Comparison of ENCODE assay signal across 16 cellular contexts in the genomic region with DNA sequence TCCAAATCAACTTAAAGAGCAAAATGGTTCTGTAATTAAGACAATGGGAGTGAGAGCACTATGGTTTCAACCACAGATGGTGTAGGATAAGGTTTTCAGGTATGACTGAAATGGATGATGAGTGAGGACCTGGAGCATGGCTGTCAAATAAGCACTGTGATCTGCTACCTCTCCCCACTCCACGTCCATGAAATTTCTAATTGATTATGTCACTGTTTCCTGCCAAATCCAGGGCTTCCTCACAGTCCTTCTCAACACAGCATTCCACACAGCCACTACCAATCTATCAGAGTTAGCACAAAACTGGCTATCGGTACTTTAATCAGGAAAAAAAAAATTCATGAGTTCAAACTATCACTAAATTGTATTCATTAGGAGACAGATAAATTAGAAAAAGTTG.
DNase-seq lines count a peak whose midpoint lies in the region; ATAC-seq and TF ChIP-seq lines count a peak whose summit lies in the region.
"Had no signal": no experiment of that assay in that cellular context is flagged by ENCODE, and none has a peak within 500 bp of the region (broad histone marks: within the 10 kb centered on the region; RNA-seq: fewer than 3 reads in every experiment).

No MANE protein-coding gene starts in this region.

- H3K79me2 ChIP-seq in mesendoderm (ENCODE audit: control insufficient read depth, insufficient read depth, low read length), result no peaks in the 10 kb centered on the region

- no peak overlapping the region for H3K4me2 ChIP-seq in mesendoderm (ENCODE audit: low read length)
- H3K4me2 ChIP-seq: BLaER1 treated with 17β-estradiol and CSF1 and Interleukin-3, amounts not matched to agents 10 nM and 100 nM had no signal

- H3K4ac ChIP-seq in mesendoderm (ENCODE audit: low read depth, low read length), result no peak overlapping the region

- no peaks in the 10 kb centered on the region for H3K9me3 ChIP-seq in RWPE2 (ENCODE audit: severe bottlenecking)
- H3K9me3 ChIP-seq: BLaER1 treated with 17β-estradiol and CSF1 and Interleukin-3, amounts not matched to agents 10 nM and 100 nM had no signal

- DNase-seq in AG20443 (ENCODE audit: low spot score) (peak; percentile 22), HT1080 (ENCODE audit: low read depth) (peak; percentile 21), RWPE2 (ENCODE audit: low spot score) (no peak), mesendoderm (peak; percentile 85), osteocyte (ENCODE audit: extremely low spot score, unreplicated experiment) (no peak)
- DNase-seq: Calu3; CD4-positive, CD25-positive, alpha-beta regulatory T cell; DMS 273 treated with DMSO at 0.1 percent for 48 hours; GOT3; H9; Karpas-422 had no signal

- H3K36me3 ChIP-seq in RWPE2 (ENCODE audit: low read depth) (no peaks in the 10 kb centered on the region), mesendoderm (ENCODE audit: control insufficient read depth, insufficient read depth, low read length) (no peaks in the 10 kb centered on the region)

- H3K23ac ChIP-seq in mesendoderm (ENCODE audit: low read length), result no peak overlapping the region

- no peak overlapping the region for H2BK5ac ChIP-seq in mesendoderm (ENCODE audit: low read length)

- H3K27me3 Mint-ChIP-seq in osteocyte (ENCODE audit: unreplicated experiment), result peaks cover 5% of the 10 kb centered on the region
- no peaks in the 10 kb centered on the region for H3K27me3 Mint-ChIP-seq in stimulated activated memory B cell treated with anti-CD40 and anti-IgM and Interleukin-4, amounts not matched to agents 10 μg/mL and 1 μg/mL and 100 μg/mL, for 72 hours
- H3K27me3 Mint-ChIP-seq: CD4-positive, CD25-positive, alpha-beta regulatory T cell had no signal

- no peaks in the 10 kb centered on the region for H3K36me3 Mint-ChIP-seq in osteocyte (ENCODE audit: unreplicated experiment)
- no peaks in the 10 kb centered on the region for H3K36me3 Mint-ChIP-seq in stimulated activated memory B cell treated with anti-CD40 and anti-IgM and Interleukin-4, amounts not matched to agents 10 μg/mL and 1 μg/mL and 100 μg/mL, for 72 hours
- H3K36me3 Mint-ChIP-seq: CD4-positive, CD25-positive, alpha-beta regulatory T cell had no signal

- no peaks in the 10 kb centered on the region for H3K79me1 ChIP-seq in mesendoderm (ENCODE audit: low read length)

- H4K5ac ChIP-seq in mesendoderm (ENCODE audit: low read length), result no peak overlapping the region

- no peak overlapping the region for H3K4me3 Mint-ChIP-seq in osteocyte (ENCODE audit: unreplicated experiment)
- no peak overlapping the region for H3K4me3 Mint-ChIP-seq in stimulated activated memory B cell treated with anti-CD40 and anti-IgM and Interleukin-4, amounts not matched to agents 10 μg/mL and 1 μg/mL and 100 μg/mL, for 72 hours
- H3K4me3 Mint-ChIP-seq: CD4-positive, CD25-positive, alpha-beta regulatory T cell; H9 had no signal

- ATAC-seq in RWPE2 (ENCODE audit: low read depth) (peak; percentile 23; the same call in 1 of the 3 replicates), HG02759 (IDR thresholded peaks at IDR 0.05; ENCODE audit: unreplicated experiment) (no peak), HG02798 (IDR thresholded peaks at IDR 0.05; ENCODE audit: poor library complexity, unreplicated experiment) (no peak)
- no peak for ATAC-seq in stimulated activated memory B cell treated with anti-CD40 and anti-IgM and Interleukin-4, amounts not matched to agents 10 μg/mL and 1 μg/mL and 100 μg/mL, for 72 hours
- ATAC-seq: K562 had no signal

- no peaks in the 10 kb centered on the region for H3K9me3 Mint-ChIP-seq in osteocyte (ENCODE audit: unreplicated experiment)
- H3K9me3 Mint-ChIP-seq in stimulated activated memory B cell treated with anti-CD40 and anti-IgM and Interleukin-4, amounts not matched to agents 10 μg/mL and 1 μg/mL and 100 μg/mL, for 72 hours, result peaks cover 17% of the 10 kb centered on the region

- H3K27ac ChIP-seq in RWPE2 (ENCODE audit: poor library complexity, severe bottlenecking) (no peak overlapping the region), mesendoderm (ENCODE audit: low read depth, low read length) (no peak overlapping the region)
- H3K27ac ChIP-seq: BLaER1 treated with 17β-estradiol and CSF1 and Interleukin-3, amounts not matched to agents 10 nM and 100 nM had no signal

- no peak overlapping the region for H4K8ac ChIP-seq in mesendoderm (ENCODE audit: low read depth, low read length)

- no peak overlapping the region for H3K56ac ChIP-seq in mesendoderm (ENCODE audit: low read length)

- H2AK5ac ChIP-seq in mesendoderm (ENCODE audit: low read length), result no peak overlapping the region

- no peak overlapping the region for H3K27ac Mint-ChIP-seq in osteocyte (ENCODE audit: unreplicated experiment)
- H3K27ac Mint-ChIP-seq in stimulated activated memory B cell treated with anti-CD40 and anti-IgM and Interleukin-4, amounts not matched to agents 10 μg/mL and 1 μg/mL and 100 μg/mL, for 72 hours, result no peak overlapping the region
- H3K27ac Mint-ChIP-seq: CD4-positive, CD25-positive, alpha-beta regulatory T cell had no signal

- H3K18ac ChIP-seq in mesendoderm (ENCODE audit: low read length), result no peak overlapping the region

- H3K4me1 ChIP-seq in RWPE2 (ENCODE audit: insufficient read depth, poor library complexity, severe bottlenecking) (no peaks in the 10 kb centered on the region), mesendoderm (ENCODE audit: control insufficient read depth, low read depth, low read length) (peaks cover 3% of the 10 kb centered on the region)
- H3K4me1 ChIP-seq: BLaER1 treated with 17β-estradiol and CSF1 and Interleukin-3, amounts not matched to agents 10 nM and 100 nM had no signal

- TF ChIP-seq CTCF in RWPE2 (IDR thresholded peaks at IDR 0.05; ENCODE audit: poor library complexity, severe bottlenecking) (no peak), osteocyte (IDR thresholded peaks at IDR 0.05) (no peak)

- no peaks in the 10 kb centered on the region for H3K4me1 Mint-ChIP-seq in osteocyte (ENCODE audit: unreplicated experiment)
- no peaks in the 10 kb centered on the region for H3K4me1 Mint-ChIP-seq in stimulated activated memory B cell treated with anti-CD40 and anti-IgM and Interleukin-4, amounts not matched to agents 10 μg/mL and 1 μg/mL and 100 μg/mL, for 72 hours
- H3K4me1 Mint-ChIP-seq: CD4-positive, CD25-positive, alpha-beta regulatory T cell; H9 had no signal

- H3K4me3 ChIP-seq in RWPE2 (ENCODE audit: severe bottlenecking) (no peak overlapping the region), mesendoderm (ENCODE audit: low read length) (no peak overlapping the region)
- H3K4me3 ChIP-seq: BLaER1 treated with 17β-estradiol and CSF1 and Interleukin-3, amounts not matched to agents 10 nM and 100 nM; K562 had no signal

- H3K27me3 ChIP-seq in RWPE2 (ENCODE audit: insufficient read depth, poor library complexity, severe bottlenecking) (no peaks in the 10 kb centered on the region), mesendoderm (ENCODE audit: insufficient read depth, low read length, poor library complexity) (no peaks in the 10 kb centered on the region)
- H3K27me3 ChIP-seq: BLaER1 treated with 17β-estradiol and CSF1 and Interleukin-3, amounts not matched to agents 10 nM and 100 nM had no signal

- no peak overlapping the region for H2BK120ac ChIP-seq in mesendoderm (ENCODE audit: low read depth, low read length)

- no CpG with 5 or more reads among the region's 2 CpGs for WGBS in mesendoderm (ENCODE audit: extremely low coverage, insufficient coverage, low lambda C conversion rate)

- H3K9ac ChIP-seq in mesendoderm (ENCODE audit: low read length), result no peak overlapping the region
- H3K9ac ChIP-seq: BLaER1 treated with 17β-estradiol and CSF1 and Interleukin-3, amounts not matched to agents 10 nM and 100 nM had no signal

- no peak overlapping the region for H2BK15ac ChIP-seq in mesendoderm (replicated peaks; ENCODE audit: low read depth)

Comparison
In these comparisons a context has a peak if more than half of its experiments do, and no peak if none do; other contexts are left out.
1. DNase-seq: peak in AG20443 (single experiment), HT1080 (single experiment) and mesendoderm (single experiment); none in RWPE2 (single experiment) and osteocyte (single experiment).